In genomic region chr4:26858035-26858918, GRCh38 we compare ENCODE assay signal across 8 cellular contexts. TPM values are rescaled to one million over a fixed set of nuclear protein-coding genes. Genes with fewer than 3 reads are reported as not detected.
DNase-seq lines count a peak whose midpoint lies in the region; ATAC-seq and TF ChIP-seq lines count a peak whose summit lies in the region.

No MANE protein-coding gene starts in this region.

- WGBS in ectodermal cell, 2 experiments = 20 to 22% methylated on average over 17 of the region's 17 CpGs

- DNase-seq in DND-41 (no peak), NCI-H2029 treated with DMSO at 0.1 percent for 48 hours (lab: John Stamatoyannopoulos, UW) (peak; percentile 82), GM19238 (ENCODE audit: insufficient read length, low spot score) (no peak)
- no peak for DNase-seq in activated CD8-positive, alpha-beta memory T cell treated with anti-CD3 and anti-CD28 coated beads, Interleukin-2, amount 50 U/mL, for 48 hours
- DNase-seq in activated CD4-positive, CD25-positive, alpha-beta regulatory T cell (lab: John Stamatoyannopoulos, UW) = no peak

- H2AFZ ChIP-seq in DND-41 (ENCODE audit: low read depth, low read length) = peak overlapping the region; percentile 75
- peak overlapping the region; percentile 96 for H2AFZ ChIP-seq in neuron (ENCODE audit: low read depth, low read length)

- H3K36me3 ChIP-seq in DND-41 (ENCODE audit: insufficient read depth, low read length) = no peaks in the 10 kb centered on the region
- no peaks in the 10 kb centered on the region for H3K36me3 ChIP-seq in ectodermal cell (ENCODE audit: control insufficient read depth, insufficient read depth, low read length)
- H3K36me3 ChIP-seq in neuron (ENCODE audit: insufficient read depth, low read length) = no peaks in the 10 kb centered on the region

- H4K20me1 ChIP-seq in DND-41 (ENCODE audit: insufficient read depth, low read length) = peaks cover 10% of the 10 kb centered on the region; the same call in 1 of the 2 replicates

- peak overlapping the region; percentile 96 for H3K4me2 ChIP-seq in DND-41 (ENCODE audit: insufficient read depth, low read length)

- no peak for ATAC-seq in DND-41 (ENCODE audit: insufficient read depth, low read depth)
- ATAC-seq in GM19397 (IDR thresholded peaks at IDR 0.05; ENCODE audit: unreplicated experiment) = no peak

- H3K4me1 ChIP-seq in DND-41 (ENCODE audit: insufficient read depth, low read length) = peaks cover 40% of the 10 kb centered on the region
- H3K4me1 ChIP-seq in ectodermal cell (ENCODE audit: control insufficient read depth, insufficient read depth, low read length) = peaks cover 27% of the 10 kb centered on the region
- peaks cover 28% of the 10 kb centered on the region for H3K4me1 ChIP-seq in neuron (ENCODE audit: insufficient read depth, low read length)

- peak overlapping the region; percentile 94 for H3K27ac ChIP-seq in DND-41 (ENCODE audit: low read length)
- H3K27ac ChIP-seq in ectodermal cell (ENCODE audit: insufficient read depth, low read depth, low read length, poor library complexity, severe bottlenecking) = no peak overlapping the region

- no peaks in the 10 kb centered on the region for H3K9me3 ChIP-seq in DND-41 (ENCODE audit: insufficient read depth, low read length, severe bottlenecking)
- no peaks in the 10 kb centered on the region for H3K9me3 ChIP-seq in ectodermal cell (ENCODE audit: control insufficient read depth, low read length)
- no peaks in the 10 kb centered on the region for H3K9me3 ChIP-seq in neuron (ENCODE audit: low read length)

- H3K4me3 ChIP-seq in DND-41 (ENCODE audit: low read depth in 1 of 2, low read length in 2 of 2) (peak overlapping the region; percentile 31 to 65), ectodermal cell (ENCODE audit: insufficient read depth, low read depth, low read length) (peak overlapping the region; percentile 72), neuron (ENCODE audit: low read length) (peak overlapping the region; percentile 94)

- TF ChIP-seq CTCF in DND-41 (IDR thresholded peaks at IDR 0.05; ENCODE audit: borderline replicate concordance, extremely low read depth, low read length, poor library complexity, severe bottlenecking) = no peak

- peaks cover 43% of the 10 kb centered on the region for H3K79me2 ChIP-seq in DND-41 (ENCODE audit: insufficient read depth, low read length)

- H3K27me3 ChIP-seq in DND-41 (ENCODE audit: insufficient read depth, low read length, poor library complexity) (no peaks in the 10 kb centered on the region), ectodermal cell (ENCODE audit: control insufficient read depth, insufficient read depth, low read length, poor library complexity, severe bottlenecking) (peaks cover 26% of the 10 kb centered on the region), neuron (ENCODE audit: insufficient read depth, low read length) (no peaks in the 10 kb centered on the region)

- H3K9ac ChIP-seq in DND-41 (ENCODE audit: low read depth, low read length) = peak overlapping the region; percentile 67

RNA-seq across cellular contexts. Expression of gene STIM2, which starts 2.4 kb away (rescaled TPM):
- 30.0 TPM for polyA plus RNA-seq in ectodermal cell (2013, experiment 1 of 4)
- 32.0 TPM for polyA plus RNA-seq in ectodermal cell (2013, experiment 2 of 4)
- 20.4 TPM for polyA plus RNA-seq in ectodermal cell (2013, experiment 3 of 4)
- polyA plus RNA-seq in ectodermal cell (2013, experiment 4 of 4) = 25.6 TPM
